1 cellular context compared by ENCODE assay signal in the genomic region with DNA sequence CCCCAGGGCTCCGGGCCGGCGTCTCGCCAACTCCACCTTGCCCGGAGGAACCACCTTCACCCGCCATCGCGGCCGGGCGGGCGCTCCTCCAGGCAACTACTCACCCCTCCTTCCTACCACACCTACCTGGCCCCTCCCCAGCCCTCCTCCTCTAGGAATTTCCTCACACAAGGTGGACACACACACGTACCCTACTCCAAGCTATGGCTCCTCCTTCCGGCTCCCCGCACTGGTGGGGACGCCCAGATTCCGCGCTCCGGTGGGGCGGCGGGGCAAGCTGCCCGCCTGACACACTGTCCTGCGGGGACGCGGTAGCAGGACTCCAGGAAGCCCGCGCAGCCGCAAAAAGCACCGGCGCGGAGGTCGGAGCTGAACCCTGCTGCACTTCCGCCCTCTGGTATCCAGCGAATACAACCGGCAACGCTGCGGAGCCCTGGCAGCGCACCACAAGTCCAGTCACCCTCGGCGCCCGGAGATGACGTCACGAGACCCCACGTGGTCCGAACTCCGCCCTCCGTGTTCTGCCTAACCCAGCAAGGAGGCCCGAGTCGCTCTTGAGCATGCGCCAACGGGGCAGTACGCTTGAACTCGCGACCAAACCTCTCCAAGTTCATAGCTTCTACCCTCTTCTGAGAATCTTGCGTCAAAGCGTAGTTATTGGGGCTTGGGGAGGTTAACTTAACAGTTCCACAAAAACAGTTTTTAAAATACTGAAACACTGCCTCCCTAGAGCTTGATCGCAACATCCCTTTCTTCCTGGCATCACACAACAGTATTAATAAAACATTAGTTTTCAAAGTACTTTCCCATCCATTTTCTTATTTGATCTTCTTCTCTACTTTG.
TF ChIP-seq lines count a peak whose summit lies in the region.

A gene (minus strand): TSS at position 425 of the 843 bp plus-strand sequence. CDS start 9,552 bp downstream, outside the sequence.

TF ChIP-seq in HEK293, 187 proteins besides CTCF, POLR2A, EP300 and RAD21 (continued from another document and continues in another):
- no peak; the same call in 1 of the 2 replicates for TF ChIP-seq ZNF548 (tag by site-specific recombination; IDR thresholded peaks at IDR 0.05)
- 0 out of 2 replicates have a peak, but pooled peaks have one; percentile 21 for TF ChIP-seq ZNF623 (tag by site-specific recombination; IDR thresholded peaks at IDR 0.05)
- TF ChIP-seq ZNF571 (tag by site-specific recombination; IDR thresholded peaks at IDR 0.05) = no peak
- no peak; the same call in 1 of the 2 replicates for TF ChIP-seq ZSCAN30 (tag by site-specific recombination; IDR thresholded peaks at IDR 0.05)
- no peak for TF ChIP-seq BCL11A (tag by site-specific recombination; IDR thresholded peaks at IDR 0.05; ENCODE audit: low read depth)
- TF ChIP-seq, protein P1, sequence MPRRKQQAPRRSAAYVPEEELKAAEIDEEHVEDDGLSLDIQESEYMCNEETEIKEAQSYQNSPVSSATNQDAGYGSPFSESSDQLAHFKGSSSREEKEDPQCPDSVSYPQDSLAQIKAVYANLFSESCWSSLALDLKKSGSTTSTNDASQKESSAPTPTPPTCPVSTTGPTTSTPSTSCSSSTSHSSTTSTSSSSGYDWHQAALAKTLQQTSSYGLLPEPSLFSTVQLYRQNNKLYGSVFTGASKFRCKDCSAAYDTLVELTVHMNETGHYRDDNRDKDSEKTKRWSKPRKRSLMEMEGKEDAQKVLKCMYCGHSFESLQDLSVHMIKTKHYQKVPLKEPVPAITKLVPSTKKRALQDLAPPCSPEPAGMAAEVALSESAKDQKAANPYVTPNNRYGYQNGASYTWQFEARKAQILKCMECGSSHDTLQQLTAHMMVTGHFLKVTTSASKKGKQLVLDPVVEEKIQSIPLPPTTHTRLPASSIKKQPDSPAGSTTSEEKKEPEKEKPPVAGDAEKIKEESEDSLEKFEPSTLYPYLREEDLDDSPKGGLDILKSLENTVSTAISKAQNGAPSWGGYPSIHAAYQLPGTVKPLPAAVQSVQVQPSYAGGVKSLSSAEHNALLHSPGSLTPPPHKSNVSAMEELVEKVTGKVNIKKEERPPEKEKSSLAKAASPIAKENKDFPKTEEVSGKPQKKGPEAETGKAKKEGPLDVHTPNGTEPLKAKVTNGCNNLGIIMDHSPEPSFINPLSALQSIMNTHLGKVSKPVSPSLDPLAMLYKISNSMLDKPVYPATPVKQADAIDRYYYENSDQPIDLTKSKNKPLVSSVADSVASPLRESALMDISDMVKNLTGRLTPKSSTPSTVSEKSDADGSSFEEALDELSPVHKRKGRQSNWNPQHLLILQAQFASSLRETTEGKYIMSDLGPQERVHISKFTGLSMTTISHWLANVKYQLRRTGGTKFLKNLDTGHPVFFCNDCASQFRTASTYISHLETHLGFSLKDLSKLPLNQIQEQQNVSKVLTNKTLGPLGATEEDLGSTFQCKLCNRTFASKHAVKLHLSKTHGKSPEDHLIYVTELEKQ (tag by site-specific recombination; IDR thresholded peaks at IDR 0.05; ENCODE audit: borderline replicate concordance) = peak; percentile 1; the same call in 1 of the 2 replicates
- TF ChIP-seq ZNF157 (tag by site-specific recombination; IDR thresholded peaks at IDR 0.05) = no peak
- peak; percentile 91 for TF ChIP-seq TRIM28 (IDR thresholded peaks at IDR 0.05; ENCODE audit: borderline replicate concordance, low read length)
- TF ChIP-seq, protein P2, sequence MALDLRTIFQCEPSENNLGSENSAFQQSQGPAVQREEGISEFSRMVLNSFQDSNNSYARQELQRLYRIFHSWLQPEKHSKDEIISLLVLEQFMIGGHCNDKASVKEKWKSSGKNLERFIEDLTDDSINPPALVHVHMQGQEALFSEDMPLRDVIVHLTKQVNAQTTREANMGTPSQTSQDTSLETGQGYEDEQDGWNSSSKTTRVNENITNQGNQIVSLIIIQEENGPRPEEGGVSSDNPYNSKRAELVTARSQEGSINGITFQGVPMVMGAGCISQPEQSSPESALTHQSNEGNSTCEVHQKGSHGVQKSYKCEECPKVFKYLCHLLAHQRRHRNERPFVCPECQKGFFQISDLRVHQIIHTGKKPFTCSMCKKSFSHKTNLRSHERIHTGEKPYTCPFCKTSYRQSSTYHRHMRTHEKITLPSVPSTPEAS (tag by site-specific recombination; IDR thresholded peaks at IDR 0.05) = 0 out of 2 replicates have a peak, but pooled peaks have one; percentile 44
- TF ChIP-seq ZNF292 (tag by site-specific recombination; IDR thresholded peaks at IDR 0.05; ENCODE audit: borderline replicate concordance, low read depth) = no peak
- TF ChIP-seq FEZF1 (tag by site-specific recombination; IDR thresholded peaks at IDR 0.05) = peak; percentile 18; the same call in 1 of the 2 replicates
- no peak for TF ChIP-seq ZNF423 (tag by site-specific recombination; IDR thresholded peaks at IDR 0.05)
- no peak for TF ChIP-seq ZNF624 (tag by site-specific recombination; IDR thresholded peaks at IDR 0.05)
- no peak for TF ChIP-seq ZNF521 (tag by site-specific recombination; IDR thresholded peaks at IDR 0.05)
- TF ChIP-seq ZNF558 (tag by site-specific recombination; IDR thresholded peaks at IDR 0.05) = peak; percentile 92
- TF ChIP-seq ZNF302 (tag by site-specific recombination; IDR thresholded peaks at IDR 0.05; ENCODE audit: low read depth) = 0 out of 2 replicates have a peak, but pooled peaks have one; percentile 5
- no peak for TF ChIP-seq ZNF426 (tag by site-specific recombination; IDR thresholded peaks at IDR 0.05)
- no peak for TF ChIP-seq ZNF48 (tag by site-specific recombination; IDR thresholded peaks at IDR 0.05)
- peak; percentile 93 for TF ChIP-seq KLF9 (tag by site-specific recombination; IDR thresholded peaks at IDR 0.05; ENCODE audit: low read depth)
- no peak for TF ChIP-seq RBAK (tag by site-specific recombination; IDR thresholded peaks at IDR 0.05)
- TF ChIP-seq ZNF510 (tag by site-specific recombination; IDR thresholded peaks at IDR 0.05; ENCODE audit: insufficient replicate concordance) = no peak
- TF ChIP-seq ZNF175 (tag by site-specific recombination; IDR thresholded peaks at IDR 0.05) = no peak
- peak; percentile 4; the same call in 1 of the 2 replicates for TF ChIP-seq ZNF664 (tag by site-specific recombination; IDR thresholded peaks at IDR 0.05)
- TF ChIP-seq, protein P3, sequence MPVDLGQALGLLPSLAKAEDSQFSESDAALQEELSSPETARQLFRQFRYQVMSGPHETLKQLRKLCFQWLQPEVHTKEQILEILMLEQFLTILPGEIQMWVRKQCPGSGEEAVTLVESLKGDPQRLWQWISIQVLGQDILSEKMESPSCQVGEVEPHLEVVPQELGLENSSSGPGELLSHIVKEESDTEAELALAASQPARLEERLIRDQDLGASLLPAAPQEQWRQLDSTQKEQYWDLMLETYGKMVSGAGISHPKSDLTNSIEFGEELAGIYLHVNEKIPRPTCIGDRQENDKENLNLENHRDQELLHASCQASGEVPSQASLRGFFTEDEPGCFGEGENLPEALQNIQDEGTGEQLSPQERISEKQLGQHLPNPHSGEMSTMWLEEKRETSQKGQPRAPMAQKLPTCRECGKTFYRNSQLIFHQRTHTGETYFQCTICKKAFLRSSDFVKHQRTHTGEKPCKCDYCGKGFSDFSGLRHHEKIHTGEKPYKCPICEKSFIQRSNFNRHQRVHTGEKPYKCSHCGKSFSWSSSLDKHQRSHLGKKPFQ (tag by site-specific recombination; IDR thresholded peaks at IDR 0.05) = no peak
- TF ChIP-seq KLF7 (tag by site-specific recombination; IDR thresholded peaks at IDR 0.05; ENCODE audit: borderline replicate concordance) = no peak; the same call in 1 of the 2 replicates
- TF ChIP-seq ZNF394 (tag by site-specific recombination; IDR thresholded peaks at IDR 0.05; ENCODE audit: borderline replicate concordance) = peak; percentile 66
- no peak for TF ChIP-seq ZNF660 (tag by site-specific recombination; IDR thresholded peaks at IDR 0.05)
- no peak for TF ChIP-seq ZNF791 (tag by site-specific recombination; IDR thresholded peaks at IDR 0.05)
- peak; percentile 96 for TF ChIP-seq ZEB2 (tag by site-specific recombination; IDR thresholded peaks at IDR 0.05)
- TF ChIP-seq ZNF514 (tag by site-specific recombination; IDR thresholded peaks at IDR 0.05) = no peak
- TF ChIP-seq ZNF843 (tag by site-specific recombination; IDR thresholded peaks at IDR 0.05) = peak; percentile 76
- TF ChIP-seq ZNF274 (IDR thresholded peaks at IDR 0.05; ENCODE audit: low read length) = no peak
- no peak for TF ChIP-seq ZNF274 (tag by site-specific recombination; IDR thresholded peaks at IDR 0.05; ENCODE audit: borderline replicate concordance)
- no peak for TF ChIP-seq ZNF677 (tag by site-specific recombination; IDR thresholded peaks at IDR 0.05)
- no peak for TF ChIP-seq ZNF404 (tag by site-specific recombination; IDR thresholded peaks at IDR 0.05)
- TF ChIP-seq ZNF155 (tag by site-specific recombination; IDR thresholded peaks at IDR 0.05) = no peak
- no peak for TF ChIP-seq ZNF114 (tag by site-specific recombination; IDR thresholded peaks at IDR 0.05)
- TF ChIP-seq, protein P4, sequence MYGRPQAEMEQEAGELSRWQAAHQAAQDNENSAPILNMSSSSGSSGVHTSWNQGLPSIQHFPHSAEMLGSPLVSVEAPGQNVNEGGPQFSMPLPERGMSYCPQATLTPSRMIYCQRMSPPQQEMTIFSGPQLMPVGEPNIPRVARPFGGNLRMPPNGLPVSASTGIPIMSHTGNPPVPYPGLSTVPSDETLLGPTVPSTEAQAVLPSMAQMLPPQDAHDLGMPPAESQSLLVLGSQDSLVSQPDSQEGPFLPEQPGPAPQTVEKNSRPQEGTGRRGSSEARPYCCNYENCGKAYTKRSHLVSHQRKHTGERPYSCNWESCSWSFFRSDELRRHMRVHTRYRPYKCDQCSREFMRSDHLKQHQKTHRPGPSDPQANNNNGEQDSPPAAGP (tag by site-specific recombination; IDR thresholded peaks at IDR 0.05) = peak; percentile 87
- no peak for TF ChIP-seq ZNF138 (tag by site-specific recombination; IDR thresholded peaks at IDR 0.05; ENCODE audit: borderline replicate concordance)
- peak; percentile 83 for TF ChIP-seq OSR2 (tag by site-specific recombination; IDR thresholded peaks at IDR 0.05)
- no peak for TF ChIP-seq HOXD13 (CRISPR knock-in tag; IDR thresholded peaks at IDR 0.05; ENCODE audit: borderline replicate concordance)
- peak; percentile 96 for TF ChIP-seq ZNF2 (tag by site-specific recombination; IDR thresholded peaks at IDR 0.05)
- TF ChIP-seq, protein P5, sequence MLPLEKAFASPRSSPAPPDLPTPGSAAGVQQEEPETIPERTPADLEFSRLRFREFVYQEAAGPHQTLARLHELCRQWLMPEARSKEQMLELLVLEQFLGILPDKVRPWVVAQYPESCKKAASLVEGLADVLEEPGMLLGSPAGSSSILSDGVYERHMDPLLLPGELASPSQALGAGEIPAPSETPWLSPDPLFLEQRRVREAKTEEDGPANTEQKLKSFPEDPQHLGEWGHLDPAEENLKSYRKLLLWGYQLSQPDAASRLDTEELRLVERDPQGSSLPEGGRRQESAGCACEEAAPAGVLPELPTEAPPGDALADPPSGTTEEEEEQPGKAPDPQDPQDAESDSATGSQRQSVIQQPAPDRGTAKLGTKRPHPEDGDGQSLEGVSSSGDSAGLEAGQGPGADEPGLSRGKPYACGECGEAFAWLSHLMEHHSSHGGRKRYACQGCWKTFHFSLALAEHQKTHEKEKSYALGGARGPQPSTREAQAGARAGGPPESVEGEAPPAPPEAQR (tag by site-specific recombination; IDR thresholded peaks at IDR 0.05) = 0 out of 2 replicates have a peak, but pooled peaks have one; percentile 21
- TF ChIP-seq ZNF529 (tag by site-specific recombination; IDR thresholded peaks at IDR 0.05; ENCODE audit: insufficient replicate concordance) = no peak
- no peak for TF ChIP-seq ZFP3 (tag by site-specific recombination; IDR thresholded peaks at IDR 0.05; ENCODE audit: low read depth)
- no peak for TF ChIP-seq ZNF132 (tag by site-specific recombination; IDR thresholded peaks at IDR 0.05; ENCODE audit: borderline replicate concordance)
- TF ChIP-seq ZNF544 (tag by site-specific recombination; IDR thresholded peaks at IDR 0.05) = no peak
- TF ChIP-seq ZNF211 (tag by site-specific recombination; IDR thresholded peaks at IDR 0.05; ENCODE audit: low read depth) = no peak
- TF ChIP-seq ZNF473 (tag by site-specific recombination; IDR thresholded peaks at IDR 0.05) = no peak
- TF ChIP-seq, protein P6, sequence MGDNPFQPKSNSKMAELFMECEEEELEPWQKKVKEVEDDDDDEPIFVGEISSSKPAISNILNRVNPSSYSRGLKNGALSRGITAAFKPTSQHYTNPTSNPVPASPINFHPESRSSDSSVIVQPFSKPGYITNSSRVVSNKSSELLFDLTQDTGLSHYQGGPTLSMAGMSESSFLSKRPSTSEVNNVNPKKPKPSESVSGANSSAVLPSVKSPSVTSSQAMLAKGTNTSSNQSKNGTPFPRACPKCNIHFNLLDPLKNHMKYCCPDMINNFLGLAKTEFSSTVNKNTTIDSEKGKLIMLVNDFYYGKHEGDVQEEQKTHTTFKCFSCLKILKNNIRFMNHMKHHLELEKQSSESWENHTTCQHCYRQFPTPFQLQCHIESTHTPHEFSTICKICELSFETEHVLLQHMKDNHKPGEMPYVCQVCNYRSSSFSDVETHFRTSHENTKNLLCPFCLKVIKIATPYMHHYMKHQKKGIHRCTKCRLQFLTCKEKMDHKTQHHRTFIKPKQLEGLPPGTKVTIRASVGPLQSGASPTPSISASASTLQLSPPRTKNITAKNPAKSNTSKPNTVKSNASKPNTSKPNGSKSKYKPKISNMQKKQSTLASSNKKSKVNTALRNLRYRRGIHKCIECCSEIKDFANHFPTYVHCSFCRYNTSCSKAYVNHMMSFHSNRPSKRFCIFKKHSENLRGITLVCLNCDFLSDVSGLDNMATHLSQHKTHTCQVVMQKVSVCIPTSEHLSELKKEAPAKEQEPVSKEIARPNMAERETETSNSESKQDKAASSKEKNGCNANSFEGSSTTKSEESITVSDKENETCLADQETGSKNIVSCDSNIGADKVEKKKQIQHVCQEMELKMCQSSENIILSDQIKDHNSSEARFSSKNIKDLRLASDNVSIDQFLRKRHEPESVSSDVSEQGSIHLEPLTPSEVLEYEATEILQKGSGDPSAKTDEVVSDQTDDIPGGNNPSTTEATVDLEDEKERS (tag by site-specific recombination; IDR thresholded peaks at IDR 0.05) = no peak
- peak; percentile 86 for TF ChIP-seq ZBTB21 (tag by site-specific recombination; IDR thresholded peaks at IDR 0.05)
- TF ChIP-seq SP7 (tag by site-specific recombination; IDR thresholded peaks at IDR 0.05) = peak; percentile 88
- TF ChIP-seq, protein P7, sequence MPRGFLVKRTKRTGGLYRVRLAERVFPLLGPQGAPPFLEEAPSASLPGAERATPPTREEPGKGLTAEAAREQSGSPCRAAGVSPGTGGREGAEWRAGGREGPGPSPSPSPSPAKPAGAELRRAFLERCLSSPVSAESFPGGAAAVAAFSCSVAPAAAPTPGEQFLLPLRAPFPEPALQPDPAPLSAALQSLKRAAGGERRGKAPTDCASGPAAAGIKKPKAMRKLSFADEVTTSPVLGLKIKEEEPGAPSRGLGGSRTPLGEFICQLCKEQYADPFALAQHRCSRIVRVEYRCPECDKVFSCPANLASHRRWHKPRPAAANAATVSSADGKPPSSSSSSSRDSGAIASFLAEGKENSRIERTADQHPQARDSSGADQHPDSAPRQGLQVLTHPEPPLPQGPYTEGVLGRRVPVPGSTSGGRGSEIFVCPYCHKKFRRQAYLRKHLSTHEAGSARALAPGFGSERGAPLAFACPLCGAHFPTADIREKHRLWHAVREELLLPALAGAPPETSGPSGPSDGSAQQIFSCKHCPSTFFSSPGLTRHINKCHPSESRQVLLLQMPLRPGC (tag by site-specific recombination; IDR thresholded peaks at IDR 0.05) = peak; percentile 68; the same call in 1 of the 2 replicates
- TF ChIP-seq ZNF433 (tag by site-specific recombination; IDR thresholded peaks at IDR 0.05; ENCODE audit: low read depth) = no peak
